Comparison of ENCODE assay signal across 8 cellular contexts in the genomic region with DNA sequence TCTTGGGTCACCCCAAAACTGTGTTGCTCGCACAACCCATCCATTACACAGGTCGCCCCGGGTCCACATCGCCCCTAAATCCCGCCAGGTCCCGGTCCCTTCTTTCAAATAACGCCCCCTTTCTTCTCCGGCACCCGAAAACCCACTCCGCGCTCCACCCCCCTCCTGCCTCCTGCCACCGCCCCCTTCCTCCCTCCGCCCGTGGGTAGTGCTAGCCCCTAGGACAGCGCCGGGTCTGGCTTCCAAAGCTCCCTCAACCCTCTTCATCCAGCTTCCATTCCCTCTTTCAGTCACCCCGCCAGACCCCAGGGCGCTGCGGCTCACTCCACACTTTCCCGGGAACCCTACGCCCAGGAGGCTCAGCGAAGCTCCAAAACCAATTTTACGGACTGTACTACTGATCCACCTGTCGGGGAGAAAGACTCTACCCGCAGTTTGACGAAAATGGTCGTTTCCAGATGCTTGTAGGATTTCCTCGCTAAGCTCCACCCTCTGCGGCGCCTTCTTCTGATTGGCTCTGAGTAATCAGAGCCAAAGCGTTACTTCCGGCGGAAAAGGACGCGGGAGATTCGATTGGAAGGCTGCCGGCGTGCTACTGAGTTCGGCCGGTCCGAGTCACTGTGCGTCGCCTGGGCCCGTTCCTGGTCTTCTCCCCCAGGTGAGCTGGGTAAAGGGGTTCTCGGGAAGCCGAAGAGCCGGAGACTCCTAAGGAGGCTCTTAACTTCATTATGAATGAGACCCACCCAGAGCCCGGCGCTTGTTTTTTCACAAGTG. TPM values are rescaled to one million over a fixed set of nuclear protein-coding genes. Genes with fewer than 3 reads are reported as not detected.
A peak's percentile ranks its signal among the peaks of the same experiment; 100 is the strongest.
DNase-seq lines count a peak whose midpoint lies in the region; ATAC-seq, FAIRE-seq and TF ChIP-seq lines count a peak whose summit lies in the region.

Gene DDIAS (plus strand): TSS at position 572 of the 774 bp plus-strand sequence. CDS start 13,003 bp downstream, outside the sequence.

- H3K27ac ChIP-seq in IMR-90 (ENCODE audit: insufficient read depth, low read length), result peak within 1 kb of the TSS; percentile 35

- H3K4me1 ChIP-seq in IMR-90 (ENCODE audit: control insufficient read depth, insufficient read depth, low read length) (0 out of 2 replicates have a peak, but pooled peaks cover 1% of the 10 kb centered on the region), mononuclear cell (ENCODE audit: insufficient read depth, low read length) (peaks cover 41% of the 10 kb centered on the region)

- CTCF ChIA-PET in IMR-90 (lab: Yijun Ruan, JAX), result interaction anchor here (0.6 to 1.3 kb wide), 4 partner anchors 16 to 173 kb away, joined by 3 to 4 read pairs (median 3); no protein-coding TSS in a partner anchor

- H3K23ac ChIP-seq in IMR-90 (ENCODE audit: low read depth, low read length), result peak within 1 kb of the TSS; percentile 42

- H4K20me1 ChIP-seq in IMR-90 (ENCODE audit: insufficient read depth, low read length), result no peaks in the 10 kb centered on the region

- 0 out of 2 replicates have a peak, but pooled peaks cover 5% of the 10 kb centered on the region for H3K9me1 ChIP-seq in IMR-90 (ENCODE audit: insufficient read depth, low read length)

- no TSS peak for BruUV-seq in IMR-90 (replicated peaks; lab: Mats Ljungman, UMichigan)

- peaks cover 16 to 30% of the 10 kb centered on the region in 2 experiments for H3K79me1 ChIP-seq in IMR-90 (ENCODE audit: low read depth in 1 of 2, low read length in 2 of 2)

- peak; percentile 75 for ATAC-seq in GM21528 (IDR thresholded peaks at IDR 0.05; ENCODE audit: low FRiP score, unreplicated experiment)
- peak; percentile 80 for ATAC-seq in IMR-90 (ENCODE audit: low read depth)

- H2BK5ac ChIP-seq in IMR-90 (ENCODE audit: low read depth, low read length, poor library complexity, severe bottlenecking), result peak within 1 kb of the TSS; percentile 52

- H2BK20ac ChIP-seq in IMR-90 (ENCODE audit: low read depth, low read length), result peak within 1 kb of the TSS; percentile 22; the same call in 1 of the 2 replicates

- H3K9me3 ChIP-seq in IMR-90 (ENCODE audit: control insufficient read depth, insufficient read depth, low read length), result no peaks in the 10 kb centered on the region
- H3K9me3 ChIP-seq in mononuclear cell (ENCODE audit: low read depth, low read length), result no peaks in the 10 kb centered on the region

- H3K56ac ChIP-seq in IMR-90 (ENCODE audit: extremely low read depth, insufficient read depth, low read length), result peak within 1 kb of the TSS; percentile 46; the same call in 1 of the 2 replicates

- peak within 1 kb of the TSS; percentile 11; the same call in 1 of the 2 replicates for H4K5ac ChIP-seq in IMR-90 (ENCODE audit: low read depth, low read length)

- H3K4ac ChIP-seq in IMR-90 (ENCODE audit: low read depth, low read length), result peak within 1 kb of the TSS; percentile 53

- peak within 1 kb of the TSS; percentile 93 for H3K4me2 ChIP-seq in IMR-90 (ENCODE audit: low read depth, low read length)

- peak within 1 kb of the TSS; percentile 42; the same call in 1 of the 3 replicates for H2BK15ac ChIP-seq in IMR-90 (ENCODE audit: low read depth, low read length)

- WGBS in IMR-90 (ENCODE audit: extremely low coverage in 2 of 2, insufficient read length in 1 of 2), 2 experiments, result 0% methylated on average over 13 of the region's 49 CpGs; no CpG with 5 or more reads in 1 of the 2 experiments

- peak within 1 kb of the TSS; percentile 42; the same call in 1 of the 2 replicates for H4K91ac ChIP-seq in IMR-90 (ENCODE audit: insufficient read depth, low read depth, low read length)

- no peak within 1 kb of the TSS for H3K18ac ChIP-seq in IMR-90 (ENCODE audit: low read depth, low read length)

- POLR2A ChIA-PET in IMR-90 (lab: Charles Lee; ENCODE audit: unreplicated experiment), result interaction anchor here (0.5 to 0.8 kb wide), 2 partner anchors 20 to 255 kb away, joined by 3 to 5 read pairs; partner anchors contain the start of gene PCF11

- TF ChIP-seq RAD21 in IMR-90 (IDR thresholded peaks at IDR 0.05; ENCODE audit: low read length), result no peak

- H3K9ac ChIP-seq in IMR-90 (ENCODE audit: low read depth, low read length), result peak within 1 kb of the TSS; percentile 44

- DNase-seq in D721Med (ENCODE audit: insufficient read length, low spot score), result peak; percentile 47
- peak; percentile 98 for DNase-seq in IMR-90
- peak; percentile 69 for DNase-seq in OCI-M2 (lab: John Stamatoyannopoulos, UW; ENCODE audit: unreplicated experiment)
- peak; percentile 88 for DNase-seq in activated T-cell treated with anti-CD3 and anti-CD28 coated beads for 4 hours
- DNase-seq in epithelial cell of esophagus (ENCODE audit: low read depth), result peak; percentile 99
- DNase-seq in stimulated activated CD8-positive, alpha-beta memory T cell treated with anti-CD3 and anti-CD28 coated beads, Interleukin-4, amount 100 ng/mL, for 1 hour (ENCODE audit: low read depth in 2 of 2, low spot score in 1 of 2), result peak; percentile 87

- H3K14ac ChIP-seq in IMR-90 (replicated peaks; ENCODE audit: low read depth, low read length), result no peak within 1 kb of the TSS; the same call in 1 of the 2 replicates

- H2AK5ac ChIP-seq in IMR-90 (ENCODE audit: low read depth, low read length), result peak within 1 kb of the TSS; percentile 21

- TF ChIP-seq CTCF in D721Med (IDR thresholded peaks at IDR 0.05; ENCODE audit: insufficient read depth, missing control alignments) (no peak), IMR-90 (conservative IDR thresholded peaks at IDR 0.05; ENCODE audit: low read depth, low read length) (no peak), epithelial cell of esophagus (IDR thresholded peaks at IDR 0.05; ENCODE audit: insufficient read depth, low read depth, low read length, missing control alignments) (no peak)

- intact Hi-C loops in IMR-90 (cut with micrococcal nuclease), result loop anchor here (2.0 to 5.0 kb wide), 3 partner anchors 255 to 386 kb away; partner anchors contain the start of genes CCDC90B and PCF11

- dilution Hi-C loops in IMR-90 (cut with HindIII; ENCODE audit: low sequenced_read_pairs, unreplicated experiment), result no loop called here

- peak within 1 kb of the TSS; percentile 62 to 79; a peak in 3 of 4 replicates for H4K8ac ChIP-seq in IMR-90 (ENCODE audit: low read depth in 2 of 2, low read length in 2 of 2)

- TF ChIP-seq POLR2A in IMR-90 (IDR thresholded peaks at IDR 0.05; ENCODE audit: low read depth, low read length), result no peak

- peak within 1 kb of the TSS; percentile 99 for H2AFZ ChIP-seq in IMR-90 (replicated peaks; ENCODE audit: low read length, poor library complexity)

- peak; percentile 35 for FAIRE-seq in D721Med (lab: Jason Lieb, UNC)

- in situ Hi-C loops in IMR-90 (cut with MboI; ENCODE audit: low sequenced_read_pairs), result loop anchor here (10.0 to 25.0 kb wide), 3 partner anchors 173 to 911 kb away; partner anchors contain the start of gene RAB30

- peak within 1 kb of the TSS; percentile 64 for H3K4me3 ChIP-seq in IMR-90 (ENCODE audit: insufficient read depth, low read depth, low read length)
- peak within 1 kb of the TSS; percentile 89 for H3K4me3 ChIP-seq in epithelial cell of esophagus (ENCODE audit: low read length)
- peak within 1 kb of the TSS; percentile 55 for H3K4me3 ChIP-seq in mononuclear cell (ENCODE audit: low read length)

- peak within 1 kb of the TSS; percentile 29; the same call in 1 of the 2 replicates for H2BK120ac ChIP-seq in IMR-90 (ENCODE audit: low read depth, low read length)

- H2AK9ac ChIP-seq in IMR-90 (replicated peaks; ENCODE audit: low read depth, low read length, poor library complexity), result peak within 1 kb of the TSS; percentile 84

- H3K27me3 ChIP-seq in IMR-90 (ENCODE audit: control insufficient read depth, insufficient read depth, low read length) (no peaks in the 10 kb centered on the region), mononuclear cell (ENCODE audit: insufficient read depth, low read length) (no peaks in the 10 kb centered on the region)

- no peaks in the 10 kb centered on the region for H3K36me3 ChIP-seq in IMR-90 (ENCODE audit: control insufficient read depth, insufficient read depth, low read length)

TF ChIP-seq in IMR-90, 13 proteins besides CTCF, POLR2A, EP300 and RAD21 (continues in another document):
- no peak for TF ChIP-seq RCOR1 (IDR thresholded peaks at IDR 0.05; ENCODE audit: insufficient replicate concordance, low read length)
- TF ChIP-seq ELK1 (IDR thresholded peaks at IDR 0.05; ENCODE audit: borderline replicate concordance, low read depth, low read length), result 0 out of 2 replicates have a peak, but pooled peaks have one; percentile 10
- TF ChIP-seq BHLHE40 (IDR thresholded peaks at IDR 0.05; ENCODE audit: low read depth, low read length), result peak; percentile 99
- no peak for TF ChIP-seq CEBPB (IDR thresholded peaks at IDR 0.05; ENCODE audit: low read depth, low read length)
- 0 out of 2 replicates have a peak, but pooled peaks have one; percentile 9 for TF ChIP-seq FOS (IDR thresholded peaks at IDR 0.05; ENCODE audit: low read depth, low read length)
- no peak for TF ChIP-seq RFX5 (IDR thresholded peaks at IDR 0.05; ENCODE audit: low read depth, low read length)
- TF ChIP-seq MAZ (IDR thresholded peaks at IDR 0.05; ENCODE audit: borderline replicate concordance, low read depth, low read length), result peak; percentile 74; the same call in 1 of the 2 replicates
- TF ChIP-seq USF2 (IDR thresholded peaks at IDR 0.05; ENCODE audit: low read depth, low read length), result no peak
- peak; percentile 100 for TF ChIP-seq MXI1 (IDR thresholded peaks at IDR 0.05; ENCODE audit: borderline replicate concordance, low read depth, low read length)
- no peak for TF ChIP-seq NFE2L2 (IDR thresholded peaks at IDR 0.05; ENCODE audit: low read depth, low read length)

RNA-seq across cellular contexts. Expression of gene DDIAS, which starts in this region (rescaled TPM):
- 9.4 and 15.8 TPM in 2 replicates for total RNA-seq in IMR-90 (2012; rRNA removed)
- polyA plus RNA-seq in IMR-90 (2012; rRNA removed), result 4.3 and 4.6 TPM in 2 replicates
- polyA plus RNA-seq in IMR-90 (2012; cell fraction: cytosol; rRNA removed), result 0.93 and 2.8 TPM in 2 replicates
- 0.61 and 2.6 TPM in 2 replicates for polyA plus RNA-seq in IMR-90 (2012; cell fraction: nucleus; rRNA removed; ENCODE audit: low replicate concordance)
- total RNA-seq in mononuclear cell, result 0.94 TPM

Comparison
In these comparisons a context has a peak if more than half of its experiments do, and no peak if none do; other contexts are left out.
1. Peak in every context shown above with its lines: DNase-seq, ATAC-seq, H3K4me3 ChIP-seq and H3K27ac ChIP-seq.
2. DNase-seq: peak in every context shown above with its lines; median percentile 99 in epithelial cell of esophagus; 98 in IMR-90; 88 in activated T-cell treated with anti-CD3 and anti-CD28 coated beads for 4 hours; 87 in stimulated activated CD8-positive, alpha-beta memory T cell treated with anti-CD3 and anti-CD28 coated beads, Interleukin-4, amount 100 ng/mL, for 1 hour; 69 in OCI-M2; 47 in D721Med.